ENCODE assay signal across 15 cellular contexts in the genomic region with DNA sequence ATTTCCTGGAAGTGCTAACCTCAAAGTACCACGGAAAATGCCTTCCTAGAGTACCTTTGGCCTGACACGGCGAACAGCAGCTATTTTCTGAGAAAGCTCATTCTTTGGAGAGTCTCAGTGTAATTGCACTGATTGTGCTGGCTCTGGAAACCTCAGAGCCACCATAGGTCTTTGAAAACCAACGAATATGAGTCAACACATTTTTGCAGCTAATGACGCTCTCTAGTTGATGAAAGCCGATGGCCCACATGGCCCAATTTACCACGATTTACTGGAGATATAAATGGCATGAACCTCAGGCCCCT.
DNase-seq lines count a peak whose midpoint lies in the region; ATAC-seq, FAIRE-seq and TF ChIP-seq lines count a peak whose summit lies in the region.
"Had no signal": no experiment of that assay in that cellular context is flagged by ENCODE, and none has a peak within 500 bp of the region (broad histone marks: within the 10 kb centered on the region; RNA-seq: fewer than 3 reads in every experiment).

No MANE protein-coding gene starts in this region.

- H3K9me3 ChIP-seq in left lung (peaks cover 0 to 5% of the 10 kb centered on the region in 2 donors), psoas muscle (no peaks in the 10 kb centered on the region)

- H3K27ac ChIP-seq in left lung (no peak overlapping the region), psoas muscle (no peak overlapping the region)
- H3K27ac ChIP-seq: KMS-11, RWPE1 had no signal

- H3K4me3 ChIP-seq in left lung (no peak overlapping the region), psoas muscle (no peak overlapping the region)

- no peaks in the 10 kb centered on the region for H3K4me1 ChIP-seq in left lung
- no peaks in the 10 kb centered on the region for H3K4me1 ChIP-seq in psoas muscle

- intact Hi-C loops in left lung (cut with DNase I) (no loop called here), psoas muscle (cut with DNase I) (no loop called here)

- DNase-seq in NCI-H2107 treated with DMSO at 0.1 percent for 48 hours (lab: John Stamatoyannopoulos, UW; ENCODE audit: unreplicated experiment) (peak; percentile 55), NCI-H2107 (lab: John Stamatoyannopoulos, UW) (no peak), Daoy (ENCODE audit: low read depth) (peak; percentile 23), NCI-H774 (lab: John Stamatoyannopoulos, UW) (peak; percentile 78), left lung (no peak), epidermal melanocyte (ENCODE audit: insufficient read length, low spot score) (no peak), RCC 7860 (ENCODE audit: low spot score) (no peak), psoas muscle (no peak)
- DNase-seq: C1 segment of cervical spinal cord, H7, NCI-H226, NCI-H524 treated with DMSO at 0.1 percent for 48 hours had no signal

- H3K27me3 ChIP-seq in left lung (peaks cover 0 to 17% of the 10 kb centered on the region in 2 donors), psoas muscle (ENCODE audit: insufficient read depth in 3 of 3, low read length in 2 of 3) (peaks cover 0 to 3% (median 2%) of the 10 kb centered on the region in 3 donors)

- no peaks in the 10 kb centered on the region for H3K36me3 ChIP-seq in left lung
- no peaks in the 10 kb centered on the region for H3K36me3 ChIP-seq in psoas muscle (ENCODE audit: insufficient read depth in 1 of 2, low read depth in 1 of 2)

- 55 to 63% (median 58%) methylated on average over 7 of the region's 7 CpGs for WGBS in psoas muscle, 3 donors

- FAIRE-seq in RCC 7860 (lab: Jason Lieb, UNC): no peak
- FAIRE-seq: A204.1 had no signal

- ATAC-seq in left lung: peak; percentile 24
- ATAC-seq in psoas muscle: no peak

- TF ChIP-seq CTCF in left lung (IDR thresholded peaks at IDR 0.05) (no peak), psoas muscle (IDR thresholded peaks at IDR 0.05) (no peak)

Comparison
In these comparisons a context has a peak if more than half of its experiments do, and no peak if none do; other contexts are left out.
1. DNase-seq: peak in NCI-H2107 treated with DMSO at 0.1 percent for 48 hours (single experiment), Daoy (single experiment) and NCI-H774 (single experiment); none in NCI-H2107 (single experiment), left lung (0 of 2), epidermal melanocyte (single experiment), RCC 7860 (single experiment) and psoas muscle (0 of 2).